Comparison of ENCODE assay signal across 9 cellular contexts in the genomic region with DNA sequence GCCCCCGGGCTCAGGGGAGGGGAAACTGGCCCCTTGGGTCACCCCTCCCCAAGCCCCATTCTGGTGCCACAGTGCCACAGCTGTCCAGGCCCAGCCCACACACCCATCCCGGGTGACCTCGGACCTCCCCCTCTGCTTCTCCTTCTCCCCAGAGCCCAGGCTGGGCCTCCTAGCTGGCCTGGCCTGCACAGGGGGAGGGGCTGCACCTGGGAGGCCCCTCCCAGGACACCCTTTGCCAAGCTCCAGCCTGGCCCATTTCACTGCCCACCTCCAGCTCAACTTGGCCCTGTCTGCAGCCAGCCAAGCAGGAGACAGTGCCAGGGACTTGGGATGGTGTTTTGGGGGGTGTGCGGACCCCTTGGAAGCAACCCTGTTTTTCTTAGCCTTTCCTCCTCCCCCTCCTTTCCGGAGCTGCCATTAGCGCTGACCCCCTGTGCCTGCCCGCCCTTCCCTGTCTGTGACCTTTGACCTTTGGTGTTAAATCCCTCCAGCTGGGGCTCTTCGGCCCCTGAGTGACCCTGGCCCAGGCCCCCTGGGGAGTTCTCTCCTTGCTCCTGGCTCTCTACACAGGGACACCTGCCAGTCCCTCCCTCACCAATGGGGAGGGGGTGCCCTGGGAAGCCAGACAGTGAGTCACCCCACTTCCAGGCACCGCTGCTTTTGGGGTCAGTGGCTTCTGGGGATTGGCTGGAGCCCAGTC. TPM values are rescaled to one million over a fixed set of nuclear protein-coding genes. Genes with fewer than 3 reads are reported as not detected.
DNase-seq lines count a peak whose midpoint lies in the region; ATAC-seq, FAIRE-seq and TF ChIP-seq lines count a peak whose summit lies in the region.
"Had no signal": no experiment of that assay in that cellular context is flagged by ENCODE, and none has a peak within 500 bp of the region (broad histone marks: within the 10 kb centered on the region; RNA-seq: fewer than 3 reads in every experiment).

No MANE protein-coding gene starts in this region.

- peak overlapping the region; percentile 46 for H3K4me3 Mint-ChIP-seq in activated B cell treated with CpG ODN at 0.5 μM for 24 hours

- FAIRE-seq in H54 (lab: Jason Lieb, UNC): no peak

- POLR2A ChIA-PET in activated B cell treated with CpG ODN at 0.5 μM for 24 hours (lab: Charles Lee): interaction anchor here (1.3 kb wide), 1 partner anchor 9 kb away, joined by 3 read pairs; no protein-coding TSS in a partner anchor

- peak overlapping the region; percentile 91 to 96 for H3K27ac ChIP-seq in right atrium auricular region

- TF ChIP-seq POLR2A in H54 (IDR thresholded peaks at IDR 0.05; ENCODE audit: low read depth, low read length): no peak

- peaks cover 0 to 80% of the 10 kb centered on the region in 2 donors for H3K4me1 ChIP-seq in right atrium auricular region

- CTCF ChIA-PET in activated B cell treated with CpG ODN at 0.5 μM for 24 hours (lab: Charles Lee): interaction anchor here (1.0 to 1.2 kb wide), 2 partner anchors 8 to 10 kb away, joined by 3 to 8 read pairs; no protein-coding TSS in a partner anchor

- H3K4me3 ChIP-seq in right atrium auricular region (peak overlapping the region; percentile 70 to 85), skeletal muscle cell (ENCODE audit: low read depth, low read length) (peak overlapping the region; percentile 78)

- no peaks in the 10 kb centered on the region for H3K9me3 Mint-ChIP-seq in activated B cell treated with CpG ODN at 0.5 μM for 24 hours

- H3K27me3 ChIP-seq in right atrium auricular region: no peaks in the 10 kb centered on the region

- no peaks in the 10 kb centered on the region for H3K36me3 ChIP-seq in right atrium auricular region

- H3K27me3 Mint-ChIP-seq in activated B cell treated with CpG ODN at 0.5 μM for 24 hours: peaks cover 15% of the 10 kb centered on the region

- DNase-seq in H54 (ENCODE audit: insufficient read length, low spot score) (peak; percentile 80), activated B cell treated with CpG ODN at 0.5 μM for 24 hours (no peak), right atrium auricular region (ENCODE audit: low spot score) (no peak), skeletal muscle cell (ENCODE audit: low read depth) (no peak), NCI-H774 (lab: John Stamatoyannopoulos, UW) (no peak)
- DNase-seq in activated CD4-positive, alpha-beta T cell treated with anti-CD3 and anti-CD28 coated beads for 48 hours: no peak
- DNase-seq: NCI-H187 treated with DMSO at 0.1 percent for 48 hours had no signal

- TF ChIP-seq CTCF in activated B cell treated with CpG ODN at 0.5 μM for 24 hours (IDR thresholded peaks at IDR 0.05) (no peak), right atrium auricular region (IDR thresholded peaks at IDR 0.05) (no peak)

- ATAC-seq in activated B cell treated with CpG ODN at 0.5 μM for 24 hours (ENCODE audit: low read depth) (no peak), HG03565 (IDR thresholded peaks at IDR 0.05; ENCODE audit: unreplicated experiment) (no peak), GM21576 (IDR thresholded peaks at IDR 0.05; ENCODE audit: unreplicated experiment) (no peak)

- intact Hi-C loops in activated B cell treated with CpG ODN at 0.5 μM for 24 hours (cut with micrococcal nuclease): no loop called here

- no peak overlapping the region for H3K27ac Mint-ChIP-seq in activated B cell treated with CpG ODN at 0.5 μM for 24 hours

- no peaks in the 10 kb centered on the region for H3K9me3 ChIP-seq in right atrium auricular region

- H3K4me1 Mint-ChIP-seq in activated B cell treated with CpG ODN at 0.5 μM for 24 hours: peaks cover 18% of the 10 kb centered on the region

- no peaks in the 10 kb centered on the region for H3K36me3 Mint-ChIP-seq in activated B cell treated with CpG ODN at 0.5 μM for 24 hours (ENCODE audit: low read depth)

RNA-seq across cellular contexts. Expression of gene GLIS2, which starts 1.8 kb away (rescaled TPM):
- total RNA-seq in activated B cell treated with CpG ODN at 0.5 μM for 24 hours (not detected in 2 replicates), right atrium auricular region (10 to 100 TPM; 10.3 to 16.0 TPM)

RNA-seq across cellular contexts. Expression of gene PAM16, which starts 33.5 kb away (rescaled TPM):
- total RNA-seq in activated B cell treated with CpG ODN at 0.5 μM for 24 hours (42.4 and 58.1 TPM in 2 replicates), right atrium auricular region (10 to 100 TPM; 54.6 to 85.7 TPM)

RNA-seq across cellular contexts. Expression of gene TFAP4, which starts 44.8 kb away (rescaled TPM):
- total RNA-seq in activated B cell treated with CpG ODN at 0.5 μM for 24 hours (16.7 and 18.1 TPM in 2 replicates), right atrium auricular region (1 to 10 TPM; 2.0 to 2.9 TPM)

RNA-seq across cellular contexts. Expression of gene VASN, which starts 54.0 kb away (rescaled TPM):
- total RNA-seq in activated B cell treated with CpG ODN at 0.5 μM for 24 hours (0.11 and 0.15 TPM in 2 replicates), right atrium auricular region (10 to 100 TPM; 17.9 to 39.0 TPM)

Comparison
In these comparisons a context has a peak if more than half of its experiments do, and no peak if none do; other contexts are left out.
1. RNA of gene GLIS2, which starts 1.8 kb away (total RNA-seq): 10.3 to 16.0 TPM in right atrium auricular region; not detected in activated B cell treated with CpG ODN at 0.5 μM for 24 hours; every median in the first group is over 10 times any median in the second.